ENCODE assay signal across 8 cellular contexts in genomic region chr1:233471851-233472250, GRCh38.
DNase-seq lines count a peak whose midpoint lies in the region; ATAC-seq, FAIRE-seq and TF ChIP-seq lines count a peak whose summit lies in the region.
"Not testable (repeated sequence)": the region's sequence is repeated elsewhere in the genome, so short reads cannot be mapped to it uniquely, and the experiment has no call there.

No MANE protein-coding gene starts in this region.

- CTCF ChIA-PET in K562 (lab: Yijun Ruan, JAX; ENCODE audit: low intra/inter-chr PET ratio), result not testable (repeated sequence)

- POLR2A ChIA-PET in K562 (lab: Yijun Ruan, JAX), result not testable (repeated sequence)

- not testable (repeated sequence) for H2BK12ac ChIP-seq in H9 (ENCODE audit: insufficient read length, low read depth, low read length)

- H3K9ac ChIP-seq in H9 (ENCODE audit: extremely low read depth, insufficient read length, low read length); K562 (ENCODE audit: insufficient read depth in 1 of 2, low read depth in 2 of 2, low read length in 2 of 2); endodermal cell (ENCODE audit: extremely low read depth, low read length, poor library complexity, severe bottlenecking); iPS-20b (ENCODE audit: low read depth, low read length); mesendoderm (ENCODE audit: low read length): not testable (repeated sequence)
- H3K9ac ChIP-seq in HUES6 (ENCODE audit: low read length), result peak overlapping the region; percentile 95

- not testable (repeated sequence) for H3K79me2 ChIP-seq in H9 (ENCODE audit: insufficient read depth, low read length); K562 (ENCODE audit: control insufficient read depth, insufficient read depth, low read length); mesendoderm (ENCODE audit: control insufficient read depth, insufficient read depth, low read length)

- H3K23ac ChIP-seq in H9 (ENCODE audit: insufficient read length, low read depth, low read length); mesendoderm (ENCODE audit: low read length): not testable (repeated sequence)

- H3K36me3 Mint-ChIP-seq in H9 (ENCODE audit: insufficient read depth in 1 of 3, low read depth in 3 of 3), result peaks cover 16 to 33% (median 31%) of the 10 kb centered on the region in 3 experiments
- peaks cover 16% of the 10 kb centered on the region for H3K36me3 Mint-ChIP-seq in endodermal cell (ENCODE audit: low read depth)

- H3K4me3 ChIP-seq in HUES6 (ENCODE audit: low read depth, low read length) (peak overlapping the region; percentile 38; the same call in 1 of the 2 replicates), endodermal cell (ENCODE audit: low read length) (peak overlapping the region; percentile 62)
- H3K4me3 ChIP-seq in K562; iPS-20b (ENCODE audit: low read length); mesendoderm (ENCODE audit: low read length): not testable (repeated sequence)

- intact Hi-C loops in K562 (cut with micrococcal nuclease), result not testable (repeated sequence)

- FAIRE-seq in K562 (lab: Jason Lieb, UNC), result not testable (repeated sequence)

- TF ChIP-seq EP300 in K562 (IDR thresholded peaks at IDR 0.05; ENCODE audit: low read length), result not testable (repeated sequence)

- peak overlapping the region; percentile 52 to 94 (median 54); a peak in 5 of 7 replicates for H3K27ac Mint-ChIP-seq in H9
- H3K27ac Mint-ChIP-seq in endodermal cell, result not testable (repeated sequence)

- not testable (repeated sequence) for H4K5ac ChIP-seq in H9 (ENCODE audit: insufficient read length, low read depth, low read length); mesendoderm (ENCODE audit: low read length)

- not testable (repeated sequence) for H3K79me1 ChIP-seq in H9 (ENCODE audit: insufficient read depth, low read depth, low read length, poor library complexity, severe bottlenecking); mesendoderm (ENCODE audit: low read length)

- not testable (repeated sequence) for H2AFZ ChIP-seq in H9 (ENCODE audit: low read length); K562 (ENCODE audit: low read depth, low read length)

- in situ Hi-C loops in K562 (cut with MboI), result not testable (repeated sequence)

- not testable (repeated sequence) for H3K27me3 Mint-ChIP-seq in H9 (ENCODE audit: low read depth); endodermal cell (ENCODE audit: insufficient read depth)

- H3K23me2 ChIP-seq in H9 (ENCODE audit: insufficient read length, low read depth, low read length, poor library complexity, severe bottlenecking), result not testable (repeated sequence)

- not testable (repeated sequence) for H3K4me3 Mint-ChIP-seq in H9, endodermal cell

- peak; percentile 65 for DNase-seq in ELF-1 (ENCODE audit: low read depth, low spot score)
- DNase-seq in H9; K562 (ENCODE audit: extremely low read depth in 1 of 4, low spot score in 3 of 4); endodermal cell: not testable (repeated sequence)
- DNase-seq in M059J (ENCODE audit: low read depth), result peak; percentile 5
- DNase-seq in mesendoderm, result peak; percentile 49

- not testable (repeated sequence) for H3K4me2 ChIP-seq in H9 (ENCODE audit: insufficient read depth, insufficient read length, low read length); K562 (ENCODE audit: insufficient read depth, low read length); mesendoderm (ENCODE audit: low read length)

- H3K36me3 ChIP-seq in HUES6 (ENCODE audit: control insufficient read depth, insufficient read depth, low read length); K562 (ENCODE audit: control insufficient read depth, insufficient read depth, low read length); endodermal cell (ENCODE audit: control insufficient read depth, insufficient read depth, low read length); iPS-20b (ENCODE audit: insufficient read depth, low read depth, low read length); mesendoderm (ENCODE audit: control insufficient read depth, insufficient read depth, low read length): not testable (repeated sequence)

- ATAC-seq in K562, result not testable (repeated sequence)

- H3K9me3 ChIP-seq in H9 (ENCODE audit: control insufficient read depth, low read depth, low read length); K562 (replicated peaks; ENCODE audit: control insufficient read depth, insufficient read depth, low read depth, low read length): not testable (repeated sequence)
- H3K9me3 ChIP-seq in HUES6 (ENCODE audit: control insufficient read depth, insufficient read depth, low read depth, low read length) (peaks cover 22% of the 10 kb centered on the region), endodermal cell (ENCODE audit: control insufficient read depth, low read length) (peaks cover 65% of the 10 kb centered on the region), iPS-20b (ENCODE audit: insufficient read depth, low read depth, low read length) (peaks cover 21% of the 10 kb centered on the region)

- TF ChIP-seq POLR2A in K562 (conservative IDR thresholded peaks at IDR 0.05), result not testable (repeated sequence)

- not testable (repeated sequence) for H2AK5ac ChIP-seq in H9 (ENCODE audit: insufficient read length, low read length); mesendoderm (ENCODE audit: low read length)

- H2BK120ac ChIP-seq in H9 (ENCODE audit: low read depth, low read length, poor library complexity, severe bottlenecking); mesendoderm (ENCODE audit: low read depth, low read length): not testable (repeated sequence)

- not testable (repeated sequence) for H2BK15ac ChIP-seq in H9 (ENCODE audit: low read depth, low read length); mesendoderm (replicated peaks; ENCODE audit: low read depth)

- H3K14ac ChIP-seq in H9 (ENCODE audit: insufficient read depth, low read length), result not testable (repeated sequence)

- not testable (repeated sequence) for H3K27ac ChIP-seq in H9 (ENCODE audit: insufficient read length, low read depth, low read length); K562 (ENCODE audit: extremely low read depth, low read depth, low read length); endodermal cell (ENCODE audit: low read depth, low read length); mesendoderm (ENCODE audit: low read depth, low read length)
- H3K27ac ChIP-seq in HUES6 (ENCODE audit: low read depth, low read length) (peak overlapping the region; percentile 95; the same call in 1 of the 2 replicates), iPS-20b (ENCODE audit: low read length) (peak overlapping the region; percentile 67)

- BruUV-seq in K562 (replicated peaks; lab: Mats Ljungman, UMichigan), result not testable (repeated sequence)

- H3K4me1 Mint-ChIP-seq in H9, result peaks cover 65 to 66% of the 10 kb centered on the region in 2 experiments
- H3K4me1 Mint-ChIP-seq in endodermal cell, result peaks cover 30% of the 10 kb centered on the region

- WGBS in H9 (ENCODE audit: extremely low coverage, insufficient read length, low lambda C conversion rate), result no CpG with 5 or more reads among the region's 3 CpGs
- WGBS in K562 (ENCODE audit: insufficient coverage, low coverage, missing lambda C conversion rate), result 9% methylated on average over 3 of the region's 3 CpGs
- 87 to 100% methylated on average over 3 of the region's 3 CpGs for WGBS in endodermal cell (ENCODE audit: insufficient coverage in 1 of 2, insufficient read length in 1 of 2), 2 experiments
- no CpG with 5 or more reads among the region's 3 CpGs for WGBS in mesendoderm (ENCODE audit: extremely low coverage, insufficient coverage, low lambda C conversion rate)

- H3K18ac ChIP-seq in H9 (ENCODE audit: insufficient read length, low read depth, low read length); mesendoderm (ENCODE audit: low read length): not testable (repeated sequence)

- H4K20me1 ChIP-seq in H9 (ENCODE audit: control insufficient read depth, insufficient read depth, insufficient read length); K562 (replicated peaks; ENCODE audit: control insufficient read depth, insufficient read depth, low read length): not testable (repeated sequence)

- not testable (repeated sequence) for H3K9me1 ChIP-seq in K562 (ENCODE audit: control insufficient read depth, insufficient read depth, low read length)

- TF ChIP-seq CTCF in H9 (conservative IDR thresholded peaks at IDR 0.05); K562 (IDR thresholded peaks at IDR 0.05 in 2 of 3, conservative IDR thresholded peaks at IDR 0.05 in 1 of 3; ENCODE audit: insufficient read depth in 2 of 3, low read depth in 1 of 3, low read length in 3 of 3); endodermal cell (conservative IDR thresholded peaks at IDR 0.05): not testable (repeated sequence)

- H2BK5ac ChIP-seq in H9 (ENCODE audit: insufficient read length, low read length); mesendoderm (ENCODE audit: low read length): not testable (repeated sequence)

- not testable (repeated sequence) for H4K91ac ChIP-seq in H9 (ENCODE audit: insufficient read length, low read depth, low read length)

- not testable (repeated sequence) for H3K4ac ChIP-seq in H9 (ENCODE audit: low read depth, low read length); mesendoderm (ENCODE audit: low read depth, low read length)

- H2BK20ac ChIP-seq in H9 (ENCODE audit: low read depth, low read length, poor library complexity, severe bottlenecking), result not testable (repeated sequence)

- not testable (repeated sequence) for H3K4me1 ChIP-seq in H9 (ENCODE audit: insufficient read depth, low read length); K562 (replicated peaks in 1 of 2; ENCODE audit: control insufficient read depth in 2 of 2, insufficient read depth in 2 of 2, low read length in 2 of 2); endodermal cell (ENCODE audit: control insufficient read depth, insufficient read depth, low read length); mesendoderm (ENCODE audit: control insufficient read depth, low read depth, low read length)
- H3K4me1 ChIP-seq in HUES6 (ENCODE audit: control insufficient read depth, insufficient read depth, low read length), result peaks cover 57% of the 10 kb centered on the region
- H3K4me1 ChIP-seq in iPS-20b (ENCODE audit: insufficient read depth, low read length), result peaks cover 32% of the 10 kb centered on the region; the same call in 1 of the 2 replicates

- not testable (repeated sequence) for H3K27me3 ChIP-seq in H9 (ENCODE audit: insufficient read depth, low read length); HUES6 (ENCODE audit: control insufficient read depth, insufficient read depth, low read length); K562 (ENCODE audit: control insufficient read depth in 2 of 2, insufficient read depth in 2 of 2, low read length in 2 of 2); endodermal cell (ENCODE audit: control insufficient read depth, insufficient read depth, low read length, poor library complexity, severe bottlenecking); iPS-20b (ENCODE audit: insufficient read depth, low read length); mesendoderm (ENCODE audit: insufficient read depth, low read length, poor library complexity)

- H3K56ac ChIP-seq in H9 (ENCODE audit: insufficient read length, low read depth, low read length); mesendoderm (ENCODE audit: low read length): not testable (repeated sequence)

- H3T11ph ChIP-seq in H9 (ENCODE audit: low read length), result not testable (repeated sequence)

- TF ChIP-seq RAD21 in K562 (CRISPR knock-in tag; conservative IDR thresholded peaks at IDR 0.05 in 1 of 2, IDR thresholded peaks at IDR 0.05 in 1 of 2), result not testable (repeated sequence)

- not testable (repeated sequence) for H4K8ac ChIP-seq in H9 (replicated peaks; ENCODE audit: insufficient read length, low read depth, low read length); mesendoderm (ENCODE audit: low read depth, low read length)

- H3K9me3 Mint-ChIP-seq in H9 (peaks cover 30 to 37% of the 10 kb centered on the region in 2 experiments), endodermal cell (peaks cover 44% of the 10 kb centered on the region)
